Comparison of ENCODE assay signal across 22 cellular contexts in the genomic region with DNA sequence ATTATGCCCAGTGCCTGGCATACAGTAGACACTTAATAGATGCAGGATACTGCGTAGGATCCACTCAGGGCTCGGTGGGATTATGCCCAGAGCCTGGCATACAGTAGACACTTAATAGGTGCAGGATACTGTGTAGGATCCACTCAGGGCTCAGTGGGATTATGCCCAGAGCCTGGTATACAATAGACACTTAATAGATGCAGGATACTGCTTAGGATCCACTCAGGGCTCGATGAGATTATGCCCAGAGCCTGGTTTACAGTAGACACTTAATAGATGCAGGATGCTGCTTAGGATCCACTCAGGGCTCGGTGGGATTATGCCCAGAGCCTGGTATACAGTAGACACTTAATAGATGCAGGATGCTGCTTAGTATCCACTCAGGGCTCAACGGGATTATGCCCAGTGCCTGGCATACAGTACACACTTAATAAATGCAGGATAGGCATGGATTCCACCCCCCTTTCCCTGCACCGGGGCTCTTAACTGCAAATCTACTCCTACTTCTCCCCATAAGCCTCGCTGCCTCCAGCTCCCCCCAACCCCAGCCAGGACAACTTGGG. TPM values are rescaled to one million over a fixed set of nuclear protein-coding genes. Genes with fewer than 3 reads are reported as not detected.
"Had no signal": no experiment of that assay in that cellular context is flagged by ENCODE, and none has a peak within 500 bp of the region (broad histone marks: within the 10 kb centered on the region; RNA-seq: fewer than 3 reads in every experiment).

No MANE protein-coding gene starts in this region.

- H3K27ac Mint-ChIP-seq: activated naive CD4-positive, alpha-beta T cell treated with anti-CD3 and anti-CD28 coated beads, Interleukin-2, amount 50 U/mL, for 24 hours; activated T-cell treated with anti-CD3 and anti-CD28 coated beads, Interleukin-2, amount 50 U/mL, for 72 hours; T-helper 1 cell treated with Interleukin-12 subunit alpha and Interleukin-12 subunit beta and Interleukin-4 antibody, amounts not matched to agents 30 μg/mL and 1 μg/mL, for 36 hours; type B pancreatic cell had no signal

- H3K4me2 ChIP-seq: hepatocyte had no signal

- H3K27ac ChIP-seq: hepatocyte, neutrophil, suprapubic skin had no signal

- H3K9me3 ChIP-seq: breast epithelium, esophagus squamous epithelium, neutrophil, suprapubic skin had no signal

- H2AFZ ChIP-seq: hepatocyte had no signal

- ATAC-seq: activated T-cell treated with anti-CD3 and anti-CD28 coated beads, Interleukin-2, amount 50 U/mL, for 72 hours; naive thymus-derived CD8-positive, alpha-beta T cell; stimulated activated naive CD8-positive, alpha-beta T cell treated with anti-CD3 and anti-CD28 coated beads, Interleukin-15, Interleukin-2, amounts not matched to agents 100 U/mL and 50 U/mL, for 24 hours had no signal

- H3K27me3 Mint-ChIP-seq: activated CD4-positive, alpha-beta T cell treated with anti-CD3 and anti-CD28 coated beads, Interleukin-2, amount 10 ng/mL, durations not matched to agents 7 days and 5 days; activated naive CD4-positive, alpha-beta T cell treated with anti-CD3 and anti-CD28 coated beads, Interleukin-2, amount 50 U/mL, for 24 hours; naive thymus-derived CD8-positive, alpha-beta T cell had no signal

- H3K27me3 ChIP-seq: breast epithelium, esophagus squamous epithelium, hepatocyte, neutrophil, suprapubic skin had no signal

- H3K4me3 Mint-ChIP-seq: activated CD4-positive, alpha-beta T cell treated with anti-CD3 and anti-CD28 coated beads, Interleukin-2, amount 10 ng/mL, durations not matched to agents 7 days and 5 days; activated naive CD4-positive, alpha-beta T cell treated with anti-CD3 and anti-CD28 coated beads, Interleukin-2, amount 50 U/mL, for 24 hours; naive thymus-derived CD8-positive, alpha-beta T cell; T-helper 1 cell treated with Interleukin-12 subunit alpha and Interleukin-12 subunit beta and Interleukin-4 antibody, amounts not matched to agents 30 μg/mL and 1 μg/mL, for 36 hours; type B pancreatic cell had no signal

- H3K4me3 ChIP-seq: breast epithelium, esophagus squamous epithelium, hepatocyte, suprapubic skin had no signal

- DNase-seq: activated CD4-positive, alpha-beta T cell treated with anti-CD3 and anti-CD28 coated beads, Interleukin-2, amount 10 ng/mL, durations not matched to agents 7 days and 5 days; activated CD8-positive, alpha-beta memory T cell treated with anti-CD3 and anti-CD28 coated beads for 24 hours; activated gamma-delta T cell; activated T-cell treated with anti-CD3 and anti-CD28 coated beads, Interleukin-2, amount 50 U/mL, for 72 hours; cerebellar nuclear complex; effector CD4-positive, alpha-beta T cell; esophagus squamous epithelium; naive thymus-derived CD8-positive, alpha-beta T cell; stimulated activated naive CD8-positive, alpha-beta T cell treated with anti-CD3 and anti-CD28 coated beads, Interleukin-15, Interleukin-2, amounts not matched to agents 100 U/mL and 50 U/mL, for 24 hours had no signal

- FAIRE-seq: astrocyte, endothelial cell of umbilical vein had no signal

- H3K4me1 Mint-ChIP-seq: activated naive CD4-positive, alpha-beta T cell treated with anti-CD3 and anti-CD28 coated beads, Interleukin-2, amount 50 U/mL, for 24 hours had no signal

- H3K79me2 ChIP-seq: hepatocyte had no signal

- H3K9me3 Mint-ChIP-seq: activated CD4-positive, alpha-beta T cell treated with anti-CD3 and anti-CD28 coated beads, Interleukin-2, amount 10 ng/mL, durations not matched to agents 7 days and 5 days; activated naive CD4-positive, alpha-beta T cell treated with anti-CD3 and anti-CD28 coated beads, Interleukin-2, amount 50 U/mL, for 24 hours; activated T-cell treated with anti-CD3 and anti-CD28 coated beads, Interleukin-2, amount 50 U/mL, for 72 hours; naive thymus-derived CD8-positive, alpha-beta T cell; T-helper 1 cell treated with Interleukin-12 subunit alpha and Interleukin-12 subunit beta and Interleukin-4 antibody, amounts not matched to agents 30 μg/mL and 1 μg/mL, for 36 hours; type B pancreatic cell had no signal

- H3K36me3 Mint-ChIP-seq: activated naive CD4-positive, alpha-beta T cell treated with anti-CD3 and anti-CD28 coated beads, Interleukin-2, amount 50 U/mL, for 24 hours had no signal

RNA-seq across cellular contexts. Expression of a gene that starts 24.9 kb away (rescaled TPM):
- total RNA-seq: astrocyte; endothelial cell of umbilical vein; esophagus squamous epithelium; naive thymus-derived CD8-positive, alpha-beta T cell; skeletal muscle tissue had no signal
- polyA plus RNA-seq: endothelial cell of umbilical vein had no signal

RNA-seq across cellular contexts. Expression of a gene that starts 27.8 kb away (rescaled TPM):
- total RNA-seq: activated CD4-positive, alpha-beta T cell treated with anti-CD3 and anti-CD28 coated beads, Interleukin-2, amount 10 ng/mL, durations not matched to agents 7 days and 5 days; activated T-cell treated with anti-CD3 and anti-CD28 coated beads, Interleukin-2, amount 50 U/mL, for 72 hours; astrocyte; breast epithelium; endothelial cell of umbilical vein; esophagus squamous epithelium; hepatocyte; lower leg skin; mesenteric fat pad; naive thymus-derived CD8-positive, alpha-beta T cell; skeletal muscle tissue; suprapubic skin had no signal
- polyA plus RNA-seq: adipose tissue; endothelial cell of umbilical vein; hepatocyte; naive thymus-derived CD8-positive, alpha-beta T cell had no signal
